Comparison of ENCODE assay signal across 2 cellular contexts in the genomic region with DNA sequence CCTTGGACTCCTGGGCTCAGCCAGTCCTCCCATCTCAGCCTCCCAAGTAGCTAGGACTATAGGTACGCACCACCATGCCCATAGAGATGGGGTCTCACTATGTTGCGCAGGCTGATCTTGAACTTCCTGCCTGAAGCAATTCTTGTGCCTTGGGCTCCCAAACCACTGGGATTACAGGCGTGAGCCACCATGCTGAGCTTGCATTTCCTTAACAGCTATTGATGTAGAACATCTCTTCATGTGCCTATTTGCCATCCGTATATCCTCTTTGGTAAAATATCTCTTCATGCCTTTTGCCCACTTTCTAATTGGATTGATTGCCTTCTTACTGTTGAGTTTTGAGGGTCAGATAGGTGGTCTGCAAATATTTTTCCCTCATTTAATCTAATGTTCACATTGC.
TF ChIP-seq lines count a peak whose summit lies in the region.

No MANE protein-coding gene starts in this region.

TF ChIP-seq in HepG2, 621 proteins besides CTCF, POLR2A, EP300 and RAD21:
- TF ChIP-seq MAFF (IDR thresholded peaks at IDR 0.05; ENCODE audit: low read depth, low read length) (0 out of 2 replicates have a peak, but pooled peaks have one; percentile 21), MAFK (conservative IDR thresholded peaks at IDR 0.05 in 1 of 2, IDR thresholded peaks at IDR 0.05 in 1 of 2; ENCODE audit: low read length in 2 of 2) (peak; percentile 42 to 67; a peak in 3 of 4 replicates), UBTF (CRISPR knock-in tag; IDR thresholded peaks at IDR 0.05) (no peak)

TF ChIP-seq in K562, 482 proteins besides CTCF, POLR2A, EP300 and RAD21:
- TF ChIP-seq PYGO2 (tag; IDR thresholded peaks at IDR 0.05) (no peak), LCOR (CRISPR knock-in tag; IDR thresholded peaks at IDR 0.05) (no peak), ZNF316 (IDR thresholded peaks at IDR 0.05) (peak; percentile 39), ZNF3 (CRISPR knock-in tag; IDR thresholded peaks at IDR 0.05) (no peak), RBM17 (IDR thresholded peaks at IDR 0.05; ENCODE audit: borderline replicate concordance, low read depth, low read length) (no peak), MAFG (tag; conservative IDR thresholded peaks at IDR 0.05) (0 out of 2 replicates have a peak, but pooled peaks have one; percentile 20), MAFK (IDR thresholded peaks at IDR 0.05; ENCODE audit: low read length) (no peak), C11orf30 (IDR thresholded peaks at IDR 0.05; ENCODE audit: low read depth) (0 out of 2 replicates have a peak, but pooled peaks have one; percentile 10)
TF ChIP-seq in K562: peak in this region for 3.
